26 cellular contexts compared by ENCODE assay signal in the genomic region with DNA sequence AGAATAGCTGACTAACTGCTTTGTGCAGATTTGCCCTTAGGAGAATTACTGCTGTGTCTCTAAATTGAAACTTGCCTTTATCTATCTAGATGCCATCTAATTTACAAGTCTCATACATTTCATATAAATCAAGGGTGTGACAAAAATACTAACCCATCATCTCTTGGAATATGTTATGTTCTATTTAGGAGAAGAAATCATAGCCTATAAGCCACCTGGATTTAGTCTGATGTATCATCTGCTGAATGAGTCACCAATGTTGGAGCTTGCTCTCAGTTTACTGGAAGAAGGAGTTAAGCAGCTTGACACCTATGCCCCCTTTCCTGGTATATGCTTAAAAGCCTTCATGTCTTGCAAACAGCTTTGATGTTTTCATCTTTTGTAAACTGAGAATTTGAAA. TPM values are rescaled to one million over a fixed set of nuclear protein-coding genes. Genes with fewer than 3 reads are reported as not detected.
DNase-seq lines count a peak whose midpoint lies in the region; ATAC-seq, FAIRE-seq and TF ChIP-seq lines count a peak whose summit lies in the region.
"Had no signal": no experiment of that assay in that cellular context is flagged by ENCODE, and none has a peak within 500 bp of the region (broad histone marks: within the 10 kb centered on the region; RNA-seq: fewer than 3 reads in every experiment).

No MANE protein-coding gene starts in this region.

- FAIRE-seq in HTR-8/SVneo (lab: Jason Lieb, UNC): no peak
- FAIRE-seq: HepG2, small intestine had no signal

- intact Hi-C loops in body of pancreas (cut with DNase I): no loop called here

- no peaks in the 10 kb centered on the region for H3K27me3 ChIP-seq in body of pancreas
- H3K27me3 ChIP-seq: gastrocnemius medialis, upper lobe of left lung had no signal

- H3K4me3 ChIP-seq in choroid plexus epithelial cell (ENCODE audit: low read depth, low read length) (no peak overlapping the region), body of pancreas (no peak overlapping the region)
- H3K4me3 ChIP-seq: gastrocnemius medialis, upper lobe of left lung had no signal

- ATAC-seq in GM21786 (IDR thresholded peaks at IDR 0.05; ENCODE audit: unreplicated experiment) (no peak), body of pancreas (no peak)
- ATAC-seq: activated T-helper 17 cell treated with anti-CD3 and anti-CD28 coated beads, Interleukin-2, amount 50 U/mL, for 72 hours; gastrocnemius medialis; HepG2; left colon had no signal

- peaks cover 0 to 2% of the 10 kb centered on the region in 2 donors for H3K36me3 ChIP-seq in body of pancreas (replicated peaks in 1 of 2; ENCODE audit: insufficient read depth in 1 of 2, low read depth in 2 of 2)

- H3K9me3 ChIP-seq in body of pancreas: no peaks in the 10 kb centered on the region
- H3K9me3 ChIP-seq: gastrocnemius medialis, upper lobe of left lung had no signal

- DNase-seq in ELR (ENCODE audit: low read depth) (peak; percentile 17), M059J (ENCODE audit: low read depth) (peak; percentile 10), choroid plexus epithelial cell (ENCODE audit: low read depth) (peak; percentile 73), iris pigment epithelial cell (ENCODE audit: low read depth) (peak; percentile 92), HTR-8/SVneo (ENCODE audit: insufficient read length, low spot score) (no peak), body of pancreas (no peak), COLO829 (ENCODE audit: low spot score) (no peak)
- DNase-seq: AML-193; COR-L47; endodermal cell; gastrocnemius medialis; H7; left colon; midbrain; MM.1S; NCI-H2171 treated with DMSO at 0.1 percent for 48 hours; NCI-H748 treated with DMSO at 0.1 percent for 48 hours; posterior cingulate gyrus; SHP77 treated with DMSO at 0.1 percent for 48 hours; small intestine; stimulated activated CD4-positive, alpha-beta T cell treated with anti-CD3 and anti-CD28 coated beads, Interleukin-2, amount 100 ng/mL, for 48 hours; T-helper 2 cell; upper lobe of left lung had no signal

- TF ChIP-seq CTCF in choroid plexus epithelial cell (conservative IDR thresholded peaks at IDR 0.05; ENCODE audit: low read depth, low read length) (no peak), body of pancreas (IDR thresholded peaks at IDR 0.05) (no peak)

- TF ChIP-seq POLR2A in body of pancreas (IDR thresholded peaks at IDR 0.05): no peak

- H3K4me1 ChIP-seq in body of pancreas: no peaks in the 10 kb centered on the region
- H3K4me1 ChIP-seq: gastrocnemius medialis, upper lobe of left lung had no signal

- no peak overlapping the region for H3K27ac ChIP-seq in body of pancreas
- H3K27ac ChIP-seq: gastrocnemius medialis, upper lobe of left lung had no signal

RNA-seq across cellular contexts. Expression of a gene that starts 43.5 kb away (rescaled TPM):
- 82.5 and 109 TPM in 2 replicates for total RNA-seq in M059J (2014; rRNA removed; shearing (Covaris generic))
- total RNA-seq in body of pancreas: 10 to 100 TPM; 13.7 to 24.4 TPM

Comparison
In these comparisons a context has a peak if more than half of its experiments do, and no peak if none do; other contexts are left out.
1. DNase-seq: peak in ELR (single experiment), M059J (single experiment), choroid plexus epithelial cell (single experiment) and iris pigment epithelial cell (single experiment); none in HTR-8/SVneo (single experiment), body of pancreas (0 of 4) and COLO829 (single experiment).